Comparison of ENCODE assay signal across 17 cellular contexts in the genomic region with DNA sequence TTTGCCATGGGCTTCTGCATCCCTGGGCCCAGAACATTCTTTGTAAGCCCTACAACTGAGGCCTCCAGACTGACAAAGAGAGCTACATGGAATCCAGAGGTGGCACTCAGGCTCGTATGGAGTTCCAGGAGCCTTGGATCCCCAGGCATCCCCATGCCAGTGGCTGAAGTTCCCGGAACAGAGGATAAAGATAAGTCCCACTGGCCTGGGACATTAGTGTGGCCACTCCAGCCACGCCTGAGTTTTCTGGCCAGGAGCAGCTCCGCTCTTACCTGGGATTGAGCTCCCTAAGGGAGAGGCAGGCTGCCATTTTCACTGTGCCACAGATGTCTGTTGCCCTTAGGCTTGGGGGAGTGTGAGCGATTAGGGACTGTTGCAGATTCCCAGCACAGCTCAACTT.
"Had no signal": no experiment of that assay in that cellular context is flagged by ENCODE, and none has a peak within 500 bp of the region (broad histone marks: within the 10 kb centered on the region; RNA-seq: fewer than 3 reads in every experiment).

No MANE protein-coding gene starts in this region.

- H3K4me3 Mint-ChIP-seq: naive B cell, nephron had no signal

- H3K4me1 ChIP-seq: foreskin keratinocyte, heart left ventricle, parathyroid adenoma, psoas muscle, spleen, vagina had no signal

- H3K27me3 ChIP-seq: foreskin keratinocyte, heart left ventricle, spleen, vagina had no signal

- H3K27ac Mint-ChIP-seq: naive B cell, nephron had no signal

- ATAC-seq: foreskin keratinocyte, heart left ventricle, left colon, left ventricle myocardium superior, psoas muscle had no signal

- DNase-seq: effector memory CD4-positive, alpha-beta T cell; foreskin keratinocyte; hippocampal formation; left colon; left ventricle myocardium superior; mesendoderm; naive B cell; psoas muscle; stimulated activated CD4-positive, alpha-beta T cell treated with anti-CD3 and anti-CD28 coated beads, Interleukin-2, amount 100 ng/mL, for 24 hours; stimulated activated CD4-positive, alpha-beta T cell treated with anti-CD3 and anti-CD28 coated beads, Interleukin-4, amount 100 ng/mL, for 4 hours; stimulated activated naive CD4-positive, alpha-beta T cell treated with Interleukin-2 at 50 U/mL for 16 hours; trophoblast cell had no signal

- H3K79me2 ChIP-seq: parathyroid adenoma had no signal

- H3K9me3 ChIP-seq: heart left ventricle, psoas muscle, spleen, vagina had no signal

- H3K36me3 Mint-ChIP-seq: naive B cell had no signal

- H3K27me3 Mint-ChIP-seq: naive B cell had no signal

- H3K9me3 Mint-ChIP-seq: nephron had no signal

- H3K27ac ChIP-seq: foreskin keratinocyte, heart left ventricle, parathyroid adenoma, psoas muscle, spleen, vagina had no signal

- H2AFZ ChIP-seq: parathyroid adenoma had no signal

- H3K36me3 ChIP-seq: heart left ventricle, spleen, vagina had no signal

- H3K4me3 ChIP-seq: heart left ventricle, psoas muscle, spleen, vagina had no signal

- H3K9ac ChIP-seq: parathyroid adenoma had no signal

- H3K4me1 Mint-ChIP-seq: naive B cell, nephron had no signal
